Comparison of ENCODE assay signal across 1 cellular context in genomic region chr9:134662143-134662876, GRCh38.
TF ChIP-seq lines count a peak whose summit lies in the region.

No MANE protein-coding gene starts in this region.

TF ChIP-seq in SK-N-SH treated with all-trans-retinoic acid at 6 μM for 48 hours, 23 proteins besides CTCF, POLR2A, EP300 and RAD21 (continued from another document):
- TF ChIP-seq PATZ1 (CRISPR knock-in tag; IDR thresholded peaks at IDR 0.05; ENCODE audit: borderline replicate concordance) (peak; percentile 73; the same call in 1 of the 2 replicates), TCF4 (CRISPR knock-in tag; IDR thresholded peaks at IDR 0.05; ENCODE audit: borderline replicate concordance) (peak; percentile 91), ZNF70 (CRISPR knock-in tag; IDR thresholded peaks at IDR 0.05) (no peak), ISL1 (CRISPR knock-in tag; IDR thresholded peaks at IDR 0.05) (peak; percentile 81), OSR1 (CRISPR knock-in tag; IDR thresholded peaks at IDR 0.05) (no peak)
